ENCODE assay signal across 26 cellular contexts in genomic region chr20:7829776-7830175, GRCh38.
"Had no signal": no experiment of that assay in that cellular context is flagged by ENCODE, and none has a peak within 500 bp of the region (broad histone marks: within the 10 kb centered on the region; RNA-seq: fewer than 3 reads in every experiment).

No MANE protein-coding gene starts in this region.

- H3K4me1 ChIP-seq: body of pancreas, Peyer's patch, SJCRH30 had no signal

- H3K27ac ChIP-seq: ascending aorta, body of pancreas, KMS-11, Peyer's patch, RWPE1, SJCRH30 had no signal

- H3K4me3 ChIP-seq: ascending aorta, body of pancreas, Peyer's patch, SJCRH30 had no signal

- ATAC-seq: activated CD8-positive, alpha-beta T cell treated with anti-CD3 and anti-CD28 coated beads, Interleukin-2, amount 10 ng/mL, durations not matched to agents 7 days and 5 days; body of pancreas; WTC11 had no signal

- H3K9ac ChIP-seq: KMS-11 had no signal

- DNase-seq: activated CD4-positive, alpha-beta T cell treated with anti-CD3 and anti-CD28 coated beads for 48 hours; activated CD4-positive, alpha-beta T cell treated with anti-CD3 and anti-CD28 coated beads, Interleukin-2, amount 50 U/mL, for 4 hours; activated CD4-positive, CD25-positive, alpha-beta regulatory T cell treated with anti-CD3 and anti-CD28 coated beads, Interleukin-2, amount 50 U/mL, for 72 hours; activated CD8-positive, alpha-beta memory T cell treated with anti-CD3 and anti-CD28 coated beads, Interleukin-2, amount 50 U/mL, for 48 hours; activated CD8-positive, alpha-beta T cell treated with anti-CD3 and anti-CD28 coated beads, Interleukin-2, amount 10 ng/mL, durations not matched to agents 7 days and 5 days; activated T-cell treated with anti-CD3 and anti-CD28 coated beads, Interleukin-2, amount 50 U/mL, for 1 hour; body of pancreas; central memory CD4-positive, alpha-beta T cell; MM.1S; NCI-H1105; NCI-H1436; NCI-H1694 treated with DMSO at 0.1 percent for 48 hours; NCI-H2029 treated with DMSO at 0.1 percent for 48 hours; NCI-H345; NCI-H510A treated with DMSO at 0.1 percent for 48 hours; NCI-H69; NK-92 treated with Interleukin-12 subunit alpha and Interleukin-12 subunit beta, amount 100 ng/mL, for 24 hours; OCI-M1; Peyer's patch; Right ventricle myocardium superior; SJCRH30 had no signal

- H3K36me3 ChIP-seq: ascending aorta, Peyer's patch, SJCRH30 had no signal

- FAIRE-seq: bronchial epithelial cell had no signal

- H3K27me3 ChIP-seq: ascending aorta, body of pancreas, Peyer's patch had no signal

- H3K4me2 ChIP-seq: KMS-11 had no signal

- H3K9me3 ChIP-seq: ascending aorta, body of pancreas, Peyer's patch, SJCRH30 had no signal
